In genomic region chr7:135653285-135654080, GRCh38 we compare ENCODE assay signal across 19 cellular contexts. TPM values are rescaled to one million over a fixed set of nuclear protein-coding genes. Genes with fewer than 3 reads are reported as not detected.
A peak's percentile ranks its signal among the peaks of the same experiment; 100 is the strongest.
DNase-seq lines count a peak whose midpoint lies in the region; ATAC-seq and TF ChIP-seq lines count a peak whose summit lies in the region.
"Had no signal": no experiment of that assay in that cellular context is flagged by ENCODE, and none has a peak within 500 bp of the region (broad histone marks: within the 10 kb centered on the region; RNA-seq: fewer than 3 reads in every experiment).

No MANE protein-coding gene starts in this region.

- no peak overlapping the region for H2AK5ac ChIP-seq in neuronal stem cell (ENCODE audit: low read depth, low read length)

- no peak overlapping the region for H3K4ac ChIP-seq in neuronal stem cell (ENCODE audit: low read length)

- H3K23ac ChIP-seq in neuronal stem cell (ENCODE audit: low read depth, low read length, poor library complexity): no peak overlapping the region

- POLR2A ChIA-PET in HEK293 (lab: Yijun Ruan, JAX): no interaction called here

- TF ChIP-seq CTCF in HEK293 (tag by site-specific recombination; IDR thresholded peaks at IDR 0.05) (no peak), brain microvascular endothelial cell (IDR thresholded peaks at IDR 0.05; ENCODE audit: low read depth, low read length, missing control alignments) (no peak)

- H3K9me3 ChIP-seq in HEK293 (ENCODE audit: control insufficient read depth, insufficient read depth, low read depth, low read length) (no peaks in the 10 kb centered on the region), neuronal stem cell (replicated peaks in 1 of 2; ENCODE audit: control insufficient read depth in 2 of 2, insufficient read depth in 1 of 2, low read depth in 1 of 2, low read length in 2 of 2) (no peaks in the 10 kb centered on the region)
- H3K9me3 ChIP-seq: Caco-2, heart right ventricle, mucosa of descending colon, ovary, tibial artery had no signal

- peak overlapping the region; percentile 31 for H2AFZ ChIP-seq in neuronal stem cell (ENCODE audit: low read length)

- in situ Hi-C loops in brain microvascular endothelial cell (cut with HindIII; ENCODE audit: low pct_ligation_motif_present, low sequenced_read_pairs): no loop called here

- no peak overlapping the region for H4K8ac ChIP-seq in neuronal stem cell (ENCODE audit: low read depth, low read length)

- H3K9ac ChIP-seq in neuronal stem cell (ENCODE audit: low read depth, low read length, poor library complexity): no peak overlapping the region

- no peak overlapping the region for H3K4me3 ChIP-seq in HEK293 (ENCODE audit: low read depth, low read length)
- H3K4me3 ChIP-seq in brain microvascular endothelial cell (ENCODE audit: low read depth, low read length): no peak overlapping the region
- H3K4me3 ChIP-seq in neuronal stem cell (ENCODE audit: low read length in 2 of 2): no peak overlapping the region
- H3K4me3 ChIP-seq: GM12878, heart right ventricle, mucosa of descending colon, ovary, tibial artery had no signal

- H4K91ac ChIP-seq in neuronal stem cell (ENCODE audit: low read depth, low read length, poor library complexity): no peak overlapping the region

- no CpG with 5 or more reads among the region's 12 CpGs for WGBS in neuronal stem cell (ENCODE audit: extremely low coverage in 2 of 2, insufficient read length in 2 of 2, insufficient replicate concordance in 1 of 2), 2 donors

- H3K27me3 ChIP-seq in brain microvascular endothelial cell (replicated peaks) (no peaks in the 10 kb centered on the region), neuronal stem cell (ENCODE audit: control insufficient read depth in 3 of 3, insufficient read depth in 3 of 3, low read depth in 1 of 3, low read length in 3 of 3) (no peaks in the 10 kb centered on the region)
- H3K27me3 ChIP-seq: heart right ventricle, ovary, tibial artery had no signal

- H3K4me2 ChIP-seq in neuronal stem cell (ENCODE audit: insufficient read depth, low read length, poor library complexity, severe bottlenecking): no peak overlapping the region

- H2BK15ac ChIP-seq in neuronal stem cell (ENCODE audit: low read length): no peak overlapping the region

- H3K14ac ChIP-seq in neuronal stem cell (ENCODE audit: low read length): no peak overlapping the region

- no peaks in the 10 kb centered on the region for H3K79me1 ChIP-seq in neuronal stem cell (ENCODE audit: low read depth, low read length)

- no peak overlapping the region for H2BK5ac ChIP-seq in neuronal stem cell (ENCODE audit: low read length)

- no peak overlapping the region for H2BK120ac ChIP-seq in neuronal stem cell (ENCODE audit: low read depth, low read length)

- H3K4me1 ChIP-seq in HEK293 (ENCODE audit: control insufficient read depth, insufficient read depth, low read length) (no peaks in the 10 kb centered on the region), neuronal stem cell (ENCODE audit: control insufficient read depth in 2 of 2, insufficient read depth in 1 of 2, low read depth in 1 of 2, low read length in 2 of 2) (peaks cover 8 to 16% of the 10 kb centered on the region in 2 donors)
- H3K4me1 ChIP-seq: Caco-2, heart right ventricle, tibial artery had no signal

- no peak overlapping the region for H3K18ac ChIP-seq in neuronal stem cell (ENCODE audit: low read length)

- CTCF ChIA-PET in HEK293 (lab: Yijun Ruan, JAX): interaction anchor here (0.6 to 0.7 kb wide), 2 partner anchors 379 to 1042 kb away, joined by 3 to 5 read pairs; no protein-coding TSS in a partner anchor

- DNase-seq in NCI-H345 treated with DMSO at 0.1 percent for 48 hours (lab: John Stamatoyannopoulos, UW; ENCODE audit: unreplicated experiment) (peak; percentile 2), brain microvascular endothelial cell (peak; percentile 17), neuronal stem cell (ENCODE audit: low spot score) (no peak)
- no peak for DNase-seq in activated naive CD4-positive, alpha-beta T cell treated with Interleukin-2 at 50 U/mL for 16 hours
- no peak for DNase-seq in stimulated activated CD4-positive, alpha-beta T cell treated with anti-CD3 and anti-CD28 coated beads, Interleukin-4, amount 100 ng/mL, for 1 hour
- DNase-seq: activated CD4-positive, alpha-beta T cell treated with anti-CD3 and anti-CD28 coated beads for 48 hours; Caco-2; effector CD4-positive, alpha-beta T cell; GOT3; heart right ventricle; mucosa of descending colon; NCI-H2081 treated with DMSO at 0.1 percent for 48 hours; ovary; small intestine; tibial artery had no signal

- H3K36me3 ChIP-seq in HEK293 (ENCODE audit: control insufficient read depth in 2 of 2, insufficient read depth in 1 of 2, low read length in 2 of 2): peaks cover 8 to 18% of the 10 kb centered on the region in 2 experiments
- H3K36me3 ChIP-seq in brain microvascular endothelial cell (replicated peaks): no peaks in the 10 kb centered on the region
- H3K36me3 ChIP-seq in neuronal stem cell (replicated peaks in 1 of 2; ENCODE audit: control insufficient read depth in 2 of 2, insufficient read depth in 2 of 2, low read length in 2 of 2): peaks cover 2 to 18% of the 10 kb centered on the region in 2 donors
- H3K36me3 ChIP-seq: ovary had no signal

- ATAC-seq in HG03460 (IDR thresholded peaks at IDR 0.05; ENCODE audit: unreplicated experiment) (no peak), GM18873 (IDR thresholded peaks at IDR 0.05; ENCODE audit: low FRiP score, unreplicated experiment) (no peak)
- ATAC-seq: GM12878, heart right ventricle, mucosa of descending colon had no signal

- no peak overlapping the region for H2BK12ac ChIP-seq in neuronal stem cell (ENCODE audit: low read length)

- H3K27ac ChIP-seq in HEK293 (ENCODE audit: extremely low read depth, low read depth, low read length) (no peak overlapping the region), brain microvascular endothelial cell (no peak overlapping the region), neuronal stem cell (replicated peaks; ENCODE audit: low read length) (no peak overlapping the region)
- H3K27ac ChIP-seq: heart right ventricle, ovary, tibial artery had no signal

TF ChIP-seq in HEK293, 187 proteins besides CTCF, POLR2A, EP300 and RAD21 (continues in another document):
- TF ChIP-seq ZNF488 (tag by site-specific recombination; IDR thresholded peaks at IDR 0.05): no peak
- TF ChIP-seq ZNF184 (tag by site-specific recombination; IDR thresholded peaks at IDR 0.05): no peak
- peak; percentile 82 for TF ChIP-seq ZNF664 (tag by site-specific recombination; IDR thresholded peaks at IDR 0.05)
- TF ChIP-seq ZNF10 (tag by site-specific recombination; IDR thresholded peaks at IDR 0.05): no peak
- TF ChIP-seq HOXD13 (CRISPR knock-in tag; IDR thresholded peaks at IDR 0.05; ENCODE audit: borderline replicate concordance): no peak
- TF ChIP-seq ZNF19 (tag by site-specific recombination; IDR thresholded peaks at IDR 0.05; ENCODE audit: low read depth): peak; percentile 62; the same call in 1 of the 2 replicates
- no peak for TF ChIP-seq ZNF837 (tag by site-specific recombination; IDR thresholded peaks at IDR 0.05)
- no peak for TF ChIP-seq ZBTB49 (tag by site-specific recombination; IDR thresholded peaks at IDR 0.05; ENCODE audit: low read depth)
- no peak for TF ChIP-seq ZNF26 (tag by site-specific recombination; IDR thresholded peaks at IDR 0.05)
- no peak for TF ChIP-seq KLF9 (tag by site-specific recombination; IDR thresholded peaks at IDR 0.05; ENCODE audit: low read depth)
- no peak for TF ChIP-seq FEZF1 (tag by site-specific recombination; IDR thresholded peaks at IDR 0.05)

RNA-seq across cellular contexts. Expression of gene STMP1, which starts 8.8 kb away (rescaled TPM):
- polyA plus RNA-seq in neuronal stem cell (2013, experiment 1 of 2): 60.7 TPM
- 60.6 TPM for polyA plus RNA-seq in neuronal stem cell (2013, experiment 2 of 2)

Comparison
In these comparisons a context has a peak if more than half of its experiments do, and no peak if none do; other contexts are left out.
1. DNase-seq: peak in NCI-H345 treated with DMSO at 0.1 percent for 48 hours (single experiment) and brain microvascular endothelial cell (single experiment); none in neuronal stem cell (single experiment), activated naive CD4-positive, alpha-beta T cell treated with Interleukin-2 at 50 U/mL for 16 hours (single experiment) and stimulated activated CD4-positive, alpha-beta T cell treated with anti-CD3 and anti-CD28 coated beads, Interleukin-4, amount 100 ng/mL, for 1 hour (single experiment).